ENCODE assay signal across 33 cellular contexts in genomic region chr3:182292586-182292985, GRCh38.
"Had no signal": no experiment of that assay in that cellular context is flagged by ENCODE, and none has a peak within 500 bp of the region (broad histone marks: within the 10 kb centered on the region; RNA-seq: fewer than 3 reads in every experiment).

No MANE protein-coding gene starts in this region.

- H3K4me1 Mint-ChIP-seq: activated CD4-positive, alpha-beta T cell treated with anti-CD3 and anti-CD28 coated beads, Interleukin-2, amount 10 ng/mL, durations not matched to agents 24 days and 14 days; activated naive CD4-positive, alpha-beta T cell treated with anti-CD3 and anti-CD28 coated beads, Interleukin-2, amount 10 ng/mL, durations not matched to agents 7 days and 5 days; activated naive CD8-positive, alpha-beta T cell treated with anti-CD3 and anti-CD28 coated beads, Interleukin-2, amount 10 ng/mL, durations not matched to agents 7 days and 5 days; stimulated activated memory B cell treated with anti-CD40 and anti-IgM and Interleukin-4, amounts not matched to agents 10 μg/mL and 1 μg/mL and 100 μg/mL, for 72 hours had no signal

- H3K9me3 ChIP-seq: ascending aorta, heart left ventricle, mucosa of descending colon, neutrophil, ovary, prostate gland, sigmoid colon, stomach, thyroid gland, upper lobe of left lung, vagina had no signal

- H3K36me3 Mint-ChIP-seq: activated CD4-positive, alpha-beta memory T cell treated with anti-CD3 and anti-CD28 coated beads for 36 hours; activated naive CD4-positive, alpha-beta T cell treated with anti-CD3 and anti-CD28 coated beads, Interleukin-2, amount 10 ng/mL, durations not matched to agents 7 days and 5 days; activated naive CD8-positive, alpha-beta T cell treated with anti-CD3 and anti-CD28 coated beads, Interleukin-2, amount 10 ng/mL, durations not matched to agents 7 days and 5 days; natural killer cell treated with Interleukin-12 subunit alpha and Interleukin-12 subunit beta and Interleukin-15 and Interleukin-18, amount 100 ng/mL, for 72 hours; stimulated activated memory B cell treated with anti-CD40 and anti-IgM and Interleukin-4, amounts not matched to agents 10 μg/mL and 1 μg/mL and 100 μg/mL, for 72 hours had no signal

- H3K27ac ChIP-seq: ascending aorta, heart left ventricle, neutrophil, ovary, prostate gland, sigmoid colon, stomach, thyroid gland, upper lobe of left lung, vagina, VCaP had no signal

- H3K4me3 ChIP-seq: ascending aorta, heart left ventricle, mucosa of descending colon, ovary, prostate gland, sigmoid colon, stomach, thyroid gland, upper lobe of left lung, vagina had no signal

- DNase-seq: activated CD4-positive, alpha-beta memory T cell treated with anti-CD3 and anti-CD28 coated beads for 36 hours; activated CD4-positive, alpha-beta T cell treated with anti-CD3 and anti-CD28 coated beads, Interleukin-2, amount 10 ng/mL, durations not matched to agents 24 days and 14 days; activated CD8-positive, alpha-beta memory T cell treated with anti-CD3 and anti-CD28 coated beads, Interleukin-2, amount 50 U/mL, for 4 hours; activated effector memory CD4-positive, alpha-beta T cell treated with anti-CD3 and anti-CD28 coated beads, Interleukin-2, amount 50 U/mL, for 16 hours; activated naive CD4-positive, alpha-beta T cell treated with anti-CD3 and anti-CD28 coated beads, Interleukin-2, amount 10 ng/mL, durations not matched to agents 7 days and 5 days; activated naive CD8-positive, alpha-beta T cell treated with anti-CD3 and anti-CD28 coated beads, Interleukin-2, amount 10 ng/mL, durations not matched to agents 7 days and 5 days; activated T-cell treated with anti-CD3 and anti-CD28 coated beads, Interleukin-2, amount 50 U/mL, for 1 hour; caudate nucleus; cortex of kidney; effector memory CD8-positive, alpha-beta T cell; heart left ventricle; hypothalamus; left ventricle myocardium superior; mucosa of descending colon; ovary; sigmoid colon; small intestine; stimulated activated CD4-positive, alpha-beta T cell treated with anti-CD3 and anti-CD28 coated beads, Interleukin-1b, Interleukin-23, amount 100 ng/mL, for 48 hours; stimulated activated CD4-positive, alpha-beta T cell treated with anti-CD3 and anti-CD28 coated beads, Interleukin-4, amount 100 ng/mL, for 4 hours; stimulated activated CD8-positive, alpha-beta memory T cell treated with anti-CD3 and anti-CD28 coated beads, Interleukin-4, amount 100 ng/mL, for 48 hours; stomach; T-helper 9 cell; thyroid gland; upper lobe of left lung had no signal

- H3K4me1 ChIP-seq: ascending aorta, heart left ventricle, prostate gland, sigmoid colon, thyroid gland, upper lobe of left lung, vagina had no signal

- H3K27me3 Mint-ChIP-seq: activated CD4-positive, alpha-beta memory T cell treated with anti-CD3 and anti-CD28 coated beads for 36 hours; activated CD4-positive, alpha-beta T cell treated with anti-CD3 and anti-CD28 coated beads, Interleukin-2, amount 10 ng/mL, durations not matched to agents 24 days and 14 days; activated naive CD4-positive, alpha-beta T cell treated with anti-CD3 and anti-CD28 coated beads, Interleukin-2, amount 10 ng/mL, durations not matched to agents 7 days and 5 days; activated naive CD8-positive, alpha-beta T cell treated with anti-CD3 and anti-CD28 coated beads, Interleukin-2, amount 10 ng/mL, durations not matched to agents 7 days and 5 days; effector memory CD8-positive, alpha-beta T cell; natural killer cell treated with Interleukin-12 subunit alpha and Interleukin-12 subunit beta and Interleukin-15 and Interleukin-18, amount 100 ng/mL, for 72 hours; stimulated activated memory B cell treated with anti-CD40 and anti-IgM and Interleukin-4, amounts not matched to agents 10 μg/mL and 1 μg/mL and 100 μg/mL, for 72 hours had no signal

- H3K36me3 ChIP-seq: ascending aorta, heart left ventricle, neutrophil, ovary, prostate gland, sigmoid colon, stomach, thyroid gland, upper lobe of left lung, vagina had no signal

- H3K27ac Mint-ChIP-seq: activated CD4-positive, alpha-beta memory T cell treated with anti-CD3 and anti-CD28 coated beads for 36 hours; activated CD4-positive, alpha-beta T cell treated with anti-CD3 and anti-CD28 coated beads, Interleukin-2, amount 10 ng/mL, durations not matched to agents 24 days and 14 days; activated naive CD4-positive, alpha-beta T cell treated with anti-CD3 and anti-CD28 coated beads, Interleukin-2, amount 10 ng/mL, durations not matched to agents 7 days and 5 days; activated naive CD8-positive, alpha-beta T cell treated with anti-CD3 and anti-CD28 coated beads, Interleukin-2, amount 10 ng/mL, durations not matched to agents 7 days and 5 days; activated T-helper 1 cell treated with anti-CD3 and anti-CD28 coated beads, Interleukin-12 subunit alpha, Interleukin-12 subunit beta, Interleukin-2, Interleukin-4 antibody, amounts not matched to agents 30 ng/mL and 10 ng/mL and 1 ng/mL, durations not matched to agents 14 hours and 24 hours and 36 hours; effector memory CD8-positive, alpha-beta T cell; natural killer cell treated with Interleukin-12 subunit alpha and Interleukin-12 subunit beta and Interleukin-15 and Interleukin-18, amount 100 ng/mL, for 72 hours; stimulated activated memory B cell treated with anti-CD40 and anti-IgM and Interleukin-4, amounts not matched to agents 10 μg/mL and 1 μg/mL and 100 μg/mL, for 72 hours; T-helper 1 cell treated with Interleukin-12 subunit alpha and Interleukin-12 subunit beta and Interleukin-4 antibody, amounts not matched to agents 30 μg/mL and 1 μg/mL, for 36 hours had no signal

- H3K27me3 ChIP-seq: ascending aorta, heart left ventricle, neutrophil, ovary, sigmoid colon, stomach, thyroid gland, upper lobe of left lung, vagina had no signal

- H3K4me3 Mint-ChIP-seq: activated CD4-positive, alpha-beta memory T cell treated with anti-CD3 and anti-CD28 coated beads for 36 hours; activated CD4-positive, alpha-beta T cell treated with anti-CD3 and anti-CD28 coated beads, Interleukin-2, amount 10 ng/mL, durations not matched to agents 24 days and 14 days; activated naive CD4-positive, alpha-beta T cell treated with anti-CD3 and anti-CD28 coated beads, Interleukin-2, amount 10 ng/mL, durations not matched to agents 7 days and 5 days; activated naive CD8-positive, alpha-beta T cell treated with anti-CD3 and anti-CD28 coated beads, Interleukin-2, amount 10 ng/mL, durations not matched to agents 7 days and 5 days; activated T-helper 1 cell treated with anti-CD3 and anti-CD28 coated beads, Interleukin-12 subunit alpha, Interleukin-12 subunit beta, Interleukin-2, Interleukin-4 antibody, amounts not matched to agents 30 ng/mL and 10 ng/mL and 1 ng/mL, durations not matched to agents 14 hours and 24 hours and 36 hours; effector memory CD8-positive, alpha-beta T cell; natural killer cell treated with Interleukin-12 subunit alpha and Interleukin-12 subunit beta and Interleukin-15 and Interleukin-18, amount 100 ng/mL, for 72 hours; stimulated activated memory B cell treated with anti-CD40 and anti-IgM and Interleukin-4, amounts not matched to agents 10 μg/mL and 1 μg/mL and 100 μg/mL, for 72 hours; T-helper 1 cell treated with Interleukin-12 subunit alpha and Interleukin-12 subunit beta and Interleukin-4 antibody, amounts not matched to agents 30 μg/mL and 1 μg/mL, for 36 hours had no signal

- H3K9me3 Mint-ChIP-seq: activated CD4-positive, alpha-beta memory T cell treated with anti-CD3 and anti-CD28 coated beads for 36 hours; activated CD4-positive, alpha-beta T cell treated with anti-CD3 and anti-CD28 coated beads, Interleukin-2, amount 10 ng/mL, durations not matched to agents 24 days and 14 days; activated naive CD4-positive, alpha-beta T cell treated with anti-CD3 and anti-CD28 coated beads, Interleukin-2, amount 10 ng/mL, durations not matched to agents 7 days and 5 days; activated naive CD8-positive, alpha-beta T cell treated with anti-CD3 and anti-CD28 coated beads, Interleukin-2, amount 10 ng/mL, durations not matched to agents 7 days and 5 days; activated T-helper 1 cell treated with anti-CD3 and anti-CD28 coated beads, Interleukin-12 subunit alpha, Interleukin-12 subunit beta, Interleukin-2, Interleukin-4 antibody, amounts not matched to agents 30 ng/mL and 10 ng/mL and 1 ng/mL, durations not matched to agents 14 hours and 24 hours and 36 hours; stimulated activated memory B cell treated with anti-CD40 and anti-IgM and Interleukin-4, amounts not matched to agents 10 μg/mL and 1 μg/mL and 100 μg/mL, for 72 hours; T-helper 1 cell treated with Interleukin-12 subunit alpha and Interleukin-12 subunit beta and Interleukin-4 antibody, amounts not matched to agents 30 μg/mL and 1 μg/mL, for 36 hours had no signal
